ENCODE assay signal across 1 cellular context in the genomic region with DNA sequence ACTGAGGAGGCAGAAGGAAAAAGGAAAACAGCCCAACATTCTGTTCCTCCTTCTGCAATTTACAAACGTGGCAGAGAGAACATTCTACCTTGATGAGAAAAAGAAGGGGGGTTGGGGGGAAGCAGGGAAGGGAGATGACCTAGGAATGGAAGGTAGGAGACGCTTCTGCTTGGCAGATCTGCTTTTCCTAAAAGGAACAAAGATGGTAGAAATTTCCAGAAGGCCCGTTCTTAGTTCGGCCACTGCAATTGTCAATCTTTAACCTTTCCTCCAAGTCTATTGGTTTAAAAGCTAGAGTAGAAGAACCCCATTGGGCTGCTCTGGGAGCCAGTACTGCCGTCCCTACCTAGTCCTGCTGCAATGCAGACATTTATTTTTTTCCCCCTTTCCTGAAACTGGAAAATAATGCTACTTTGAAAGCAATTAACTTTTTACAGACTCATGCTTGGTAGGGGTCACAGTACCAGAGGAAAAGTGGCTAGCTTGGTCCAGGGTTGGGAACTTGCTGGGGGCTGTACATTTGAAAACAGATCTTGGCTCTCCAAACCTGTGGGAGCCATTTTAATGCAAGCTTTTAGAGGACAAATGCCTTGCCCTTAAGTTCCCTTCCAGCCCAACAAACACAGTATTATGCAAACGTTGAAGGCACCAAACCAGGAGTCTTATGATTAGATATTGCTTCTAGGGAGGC.
TF ChIP-seq lines count a peak whose summit lies in the region.

No MANE protein-coding gene starts in this region.

TF ChIP-seq in HepG2, 621 proteins besides CTCF, POLR2A, EP300 and RAD21 (continued from another document and continues in another):
- TF ChIP-seq, protein P1, sequence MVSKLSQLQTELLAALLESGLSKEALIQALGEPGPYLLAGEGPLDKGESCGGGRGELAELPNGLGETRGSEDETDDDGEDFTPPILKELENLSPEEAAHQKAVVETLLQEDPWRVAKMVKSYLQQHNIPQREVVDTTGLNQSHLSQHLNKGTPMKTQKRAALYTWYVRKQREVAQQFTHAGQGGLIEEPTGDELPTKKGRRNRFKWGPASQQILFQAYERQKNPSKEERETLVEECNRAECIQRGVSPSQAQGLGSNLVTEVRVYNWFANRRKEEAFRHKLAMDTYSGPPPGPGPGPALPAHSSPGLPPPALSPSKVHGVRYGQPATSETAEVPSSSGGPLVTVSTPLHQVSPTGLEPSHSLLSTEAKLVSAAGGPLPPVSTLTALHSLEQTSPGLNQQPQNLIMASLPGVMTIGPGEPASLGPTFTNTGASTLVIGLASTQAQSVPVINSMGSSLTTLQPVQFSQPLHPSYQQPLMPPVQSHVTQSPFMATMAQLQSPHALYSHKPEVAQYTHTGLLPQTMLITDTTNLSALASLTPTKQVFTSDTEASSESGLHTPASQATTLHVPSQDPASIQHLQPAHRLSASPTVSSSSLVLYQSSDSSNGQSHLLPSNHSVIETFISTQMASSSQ (IDR thresholded peaks at IDR 0.05; ENCODE audit: low read depth), result peak; percentile 80
- TF ChIP-seq, protein P1 (CRISPR knock-in tag; IDR thresholded peaks at IDR 0.05; ENCODE audit: borderline replicate concordance), result peak; percentile 79; the same call in 1 of the 2 replicates
- TF ChIP-seq NBN (conservative IDR thresholded peaks at IDR 0.05), result no peak
- 0 out of 2 replicates have a peak, but pooled peaks have one; percentile 20 for TF ChIP-seq ZNF770 (CRISPR knock-in tag; IDR thresholded peaks at IDR 0.05)
- 0 out of 2 replicates have a peak, but pooled peaks have one; percentile 61 for TF ChIP-seq ZBTB3 (CRISPR knock-in tag; IDR thresholded peaks at IDR 0.05; ENCODE audit: borderline replicate concordance, low read depth)
- TF ChIP-seq, protein P2, sequence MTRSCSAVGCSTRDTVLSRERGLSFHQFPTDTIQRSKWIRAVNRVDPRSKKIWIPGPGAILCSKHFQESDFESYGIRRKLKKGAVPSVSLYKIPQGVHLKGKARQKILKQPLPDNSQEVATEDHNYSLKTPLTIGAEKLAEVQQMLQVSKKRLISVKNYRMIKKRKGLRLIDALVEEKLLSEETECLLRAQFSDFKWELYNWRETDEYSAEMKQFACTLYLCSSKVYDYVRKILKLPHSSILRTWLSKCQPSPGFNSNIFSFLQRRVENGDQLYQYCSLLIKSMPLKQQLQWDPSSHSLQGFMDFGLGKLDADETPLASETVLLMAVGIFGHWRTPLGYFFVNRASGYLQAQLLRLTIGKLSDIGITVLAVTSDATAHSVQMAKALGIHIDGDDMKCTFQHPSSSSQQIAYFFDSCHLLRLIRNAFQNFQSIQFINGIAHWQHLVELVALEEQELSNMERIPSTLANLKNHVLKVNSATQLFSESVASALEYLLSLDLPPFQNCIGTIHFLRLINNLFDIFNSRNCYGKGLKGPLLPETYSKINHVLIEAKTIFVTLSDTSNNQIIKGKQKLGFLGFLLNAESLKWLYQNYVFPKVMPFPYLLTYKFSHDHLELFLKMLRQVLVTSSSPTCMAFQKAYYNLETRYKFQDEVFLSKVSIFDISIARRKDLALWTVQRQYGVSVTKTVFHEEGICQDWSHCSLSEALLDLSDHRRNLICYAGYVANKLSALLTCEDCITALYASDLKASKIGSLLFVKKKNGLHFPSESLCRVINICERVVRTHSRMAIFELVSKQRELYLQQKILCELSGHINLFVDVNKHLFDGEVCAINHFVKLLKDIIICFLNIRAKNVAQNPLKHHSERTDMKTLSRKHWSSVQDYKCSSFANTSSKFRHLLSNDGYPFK (CRISPR knock-in tag; IDR thresholded peaks at IDR 0.05; ENCODE audit: borderline replicate concordance), result peak; percentile 38; the same call in 1 of the 2 replicates
- TF ChIP-seq, protein P3, sequence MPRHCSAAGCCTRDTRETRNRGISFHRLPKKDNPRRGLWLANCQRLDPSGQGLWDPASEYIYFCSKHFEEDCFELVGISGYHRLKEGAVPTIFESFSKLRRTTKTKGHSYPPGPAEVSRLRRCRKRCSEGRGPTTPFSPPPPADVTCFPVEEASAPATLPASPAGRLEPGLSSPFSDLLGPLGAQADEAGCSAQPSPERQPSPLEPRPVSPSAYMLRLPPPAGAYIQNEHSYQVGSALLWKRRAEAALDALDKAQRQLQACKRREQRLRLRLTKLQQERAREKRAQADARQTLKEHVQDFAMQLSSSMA (CRISPR knock-in tag; IDR thresholded peaks at IDR 0.05), result no peak
- TF ChIP-seq KLF12 (CRISPR knock-in tag; IDR thresholded peaks at IDR 0.05; ENCODE audit: borderline replicate concordance), result no peak
- TF ChIP-seq ZNF256 (CRISPR knock-in tag; conservative IDR thresholded peaks at IDR 0.05), result no peak
- peak; percentile 44; the same call in 1 of the 2 replicates for TF ChIP-seq RBFOX2 (IDR thresholded peaks at IDR 0.05; ENCODE audit: low read depth, low read length)
- 0 out of 2 replicates have a peak, but pooled peaks have one; percentile 47 for TF ChIP-seq ZNF816 (CRISPR knock-in tag; IDR thresholded peaks at IDR 0.05; ENCODE audit: borderline replicate concordance)
- TF ChIP-seq, protein P4, sequence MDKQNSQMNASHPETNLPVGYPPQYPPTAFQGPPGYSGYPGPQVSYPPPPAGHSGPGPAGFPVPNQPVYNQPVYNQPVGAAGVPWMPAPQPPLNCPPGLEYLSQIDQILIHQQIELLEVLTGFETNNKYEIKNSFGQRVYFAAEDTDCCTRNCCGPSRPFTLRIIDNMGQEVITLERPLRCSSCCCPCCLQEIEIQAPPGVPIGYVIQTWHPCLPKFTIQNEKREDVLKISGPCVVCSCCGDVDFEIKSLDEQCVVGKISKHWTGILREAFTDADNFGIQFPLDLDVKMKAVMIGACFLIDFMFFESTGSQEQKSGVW (CRISPR knock-in tag; IDR thresholded peaks at IDR 0.05; ENCODE audit: borderline replicate concordance), result no peak
- TF ChIP-seq ZMYM4 (CRISPR knock-in tag; IDR thresholded peaks at IDR 0.05), result peak; percentile 82; the same call in 1 of the 2 replicates
- no peak for TF ChIP-seq ARID3A (IDR thresholded peaks at IDR 0.05; ENCODE audit: low read depth, low read length)
- peak; percentile 42 for TF ChIP-seq GATAD2A (CRISPR knock-in tag; IDR thresholded peaks at IDR 0.05)
- peak; percentile 25; the same call in 1 of the 2 replicates for TF ChIP-seq ZBTB43 (CRISPR knock-in tag; conservative IDR thresholded peaks at IDR 0.05)
- TF ChIP-seq NAIF1 (CRISPR knock-in tag; IDR thresholded peaks at IDR 0.05; ENCODE audit: borderline replicate concordance), result peak; percentile 71; the same call in 1 of the 2 replicates
- TF ChIP-seq ZNF776 (CRISPR knock-in tag; IDR thresholded peaks at IDR 0.05), result no peak
- no peak for TF ChIP-seq ZMYM3 (CRISPR knock-in tag; IDR thresholded peaks at IDR 0.05)
- TF ChIP-seq THYN1 (CRISPR knock-in tag; IDR thresholded peaks at IDR 0.05; ENCODE audit: borderline replicate concordance, low read depth), result no peak
- TF ChIP-seq, protein P5, sequence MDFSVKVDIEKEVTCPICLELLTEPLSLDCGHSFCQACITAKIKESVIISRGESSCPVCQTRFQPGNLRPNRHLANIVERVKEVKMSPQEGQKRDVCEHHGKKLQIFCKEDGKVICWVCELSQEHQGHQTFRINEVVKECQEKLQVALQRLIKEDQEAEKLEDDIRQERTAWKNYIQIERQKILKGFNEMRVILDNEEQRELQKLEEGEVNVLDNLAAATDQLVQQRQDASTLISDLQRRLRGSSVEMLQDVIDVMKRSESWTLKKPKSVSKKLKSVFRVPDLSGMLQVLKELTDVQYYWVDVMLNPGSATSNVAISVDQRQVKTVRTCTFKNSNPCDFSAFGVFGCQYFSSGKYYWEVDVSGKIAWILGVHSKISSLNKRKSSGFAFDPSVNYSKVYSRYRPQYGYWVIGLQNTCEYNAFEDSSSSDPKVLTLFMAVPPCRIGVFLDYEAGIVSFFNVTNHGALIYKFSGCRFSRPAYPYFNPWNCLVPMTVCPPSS (IDR thresholded peaks at IDR 0.05), result no peak
- TF ChIP-seq MED1 (CRISPR knock-in tag; IDR thresholded peaks at IDR 0.05), result peak; percentile 53; the same call in 1 of the 2 replicates
- TF ChIP-seq CHD2 (IDR thresholded peaks at IDR 0.05; ENCODE audit: low read depth, low read length), result no peak
- peak; percentile 39; the same call in 1 of the 2 replicates for TF ChIP-seq MEF2D (CRISPR knock-in tag; IDR thresholded peaks at IDR 0.05)
- TF ChIP-seq SAP130 (CRISPR knock-in tag; IDR thresholded peaks at IDR 0.05; ENCODE audit: low read depth), result peak; percentile 46
- TF ChIP-seq CBX1 (IDR thresholded peaks at IDR 0.05; ENCODE audit: low read depth), result no peak
- no peak for TF ChIP-seq STAT5B (CRISPR knock-in tag; IDR thresholded peaks at IDR 0.05)
- TF ChIP-seq, protein P6, sequence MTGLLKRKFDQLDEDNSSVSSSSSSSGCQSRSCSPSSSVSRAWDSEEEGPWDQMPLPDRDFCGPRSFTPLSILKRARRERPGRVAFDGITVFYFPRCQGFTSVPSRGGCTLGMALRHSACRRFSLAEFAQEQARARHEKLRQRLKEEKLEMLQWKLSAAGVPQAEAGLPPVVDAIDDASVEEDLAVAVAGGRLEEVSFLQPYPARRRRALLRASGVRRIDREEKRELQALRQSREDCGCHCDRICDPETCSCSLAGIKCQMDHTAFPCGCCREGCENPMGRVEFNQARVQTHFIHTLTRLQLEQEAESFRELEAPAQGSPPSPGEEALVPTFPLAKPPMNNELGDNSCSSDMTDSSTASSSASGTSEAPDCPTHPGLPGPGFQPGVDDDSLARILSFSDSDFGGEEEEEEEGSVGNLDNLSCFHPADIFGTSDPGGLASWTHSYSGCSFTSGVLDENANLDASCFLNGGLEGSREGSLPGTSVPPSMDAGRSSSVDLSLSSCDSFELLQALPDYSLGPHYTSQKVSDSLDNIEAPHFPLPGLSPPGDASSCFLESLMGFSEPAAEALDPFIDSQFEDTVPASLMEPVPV (CRISPR knock-in tag; IDR thresholded peaks at IDR 0.05), result peak; percentile 54; the same call in 1 of the 2 replicates
- no peak for TF ChIP-seq CEBPB (IDR thresholded peaks at IDR 0.05; ENCODE audit: borderline replicate concordance, low read depth, low read length)
- TF ChIP-seq TARDBP (CRISPR knock-in tag; IDR thresholded peaks at IDR 0.05), result 0 out of 2 replicates have a peak, but pooled peaks have one; percentile 12
- TF ChIP-seq SRF (IDR thresholded peaks at IDR 0.05; ENCODE audit: low read depth, low read length), result no peak
- peak; percentile 20 for TF ChIP-seq ASH2L (IDR thresholded peaks at IDR 0.05; ENCODE audit: insufficient read length, low read depth, low read length)
- 0 out of 2 replicates have a peak, but pooled peaks have one; percentile 21 for TF ChIP-seq SSRP1 (CRISPR knock-in tag; IDR thresholded peaks at IDR 0.05)
- no peak for TF ChIP-seq ZFP62 (CRISPR knock-in tag; IDR thresholded peaks at IDR 0.05)
- no peak for TF ChIP-seq ZNF232 (CRISPR knock-in tag; IDR thresholded peaks at IDR 0.05; ENCODE audit: borderline replicate concordance)
- TF ChIP-seq ZNF33A (CRISPR knock-in tag; IDR thresholded peaks at IDR 0.05; ENCODE audit: borderline replicate concordance), result 0 out of 2 replicates have a peak, but pooled peaks have one; percentile 22
- no peak for TF ChIP-seq MAFG (CRISPR knock-in tag; IDR thresholded peaks at IDR 0.05)
- TF ChIP-seq KLF6 (CRISPR knock-in tag; IDR thresholded peaks at IDR 0.05), result 0 out of 2 replicates have a peak, but pooled peaks have one; percentile 25
- peak; percentile 52 for TF ChIP-seq ELF3 (CRISPR knock-in tag; IDR thresholded peaks at IDR 0.05)
- 0 out of 2 replicates have a peak, but pooled peaks have one; percentile 16 for TF ChIP-seq ZNF335 (CRISPR knock-in tag; IDR thresholded peaks at IDR 0.05)
- TF ChIP-seq SALL2 (CRISPR knock-in tag; IDR thresholded peaks at IDR 0.05), result no peak
- TF ChIP-seq NFYB (CRISPR knock-in tag; IDR thresholded peaks at IDR 0.05), result peak; percentile 50
- TF ChIP-seq MXI1 (IDR thresholded peaks at IDR 0.05; ENCODE audit: borderline replicate concordance, low read depth, low read length), result 0 out of 3 replicates have a peak, but pooled peaks have one; percentile 30
- peak; percentile 29; the same call in 1 of the 2 replicates for TF ChIP-seq FOXA3 (CRISPR knock-in tag; IDR thresholded peaks at IDR 0.05)
